1 cellular context compared by ENCODE assay signal in the genomic region with DNA sequence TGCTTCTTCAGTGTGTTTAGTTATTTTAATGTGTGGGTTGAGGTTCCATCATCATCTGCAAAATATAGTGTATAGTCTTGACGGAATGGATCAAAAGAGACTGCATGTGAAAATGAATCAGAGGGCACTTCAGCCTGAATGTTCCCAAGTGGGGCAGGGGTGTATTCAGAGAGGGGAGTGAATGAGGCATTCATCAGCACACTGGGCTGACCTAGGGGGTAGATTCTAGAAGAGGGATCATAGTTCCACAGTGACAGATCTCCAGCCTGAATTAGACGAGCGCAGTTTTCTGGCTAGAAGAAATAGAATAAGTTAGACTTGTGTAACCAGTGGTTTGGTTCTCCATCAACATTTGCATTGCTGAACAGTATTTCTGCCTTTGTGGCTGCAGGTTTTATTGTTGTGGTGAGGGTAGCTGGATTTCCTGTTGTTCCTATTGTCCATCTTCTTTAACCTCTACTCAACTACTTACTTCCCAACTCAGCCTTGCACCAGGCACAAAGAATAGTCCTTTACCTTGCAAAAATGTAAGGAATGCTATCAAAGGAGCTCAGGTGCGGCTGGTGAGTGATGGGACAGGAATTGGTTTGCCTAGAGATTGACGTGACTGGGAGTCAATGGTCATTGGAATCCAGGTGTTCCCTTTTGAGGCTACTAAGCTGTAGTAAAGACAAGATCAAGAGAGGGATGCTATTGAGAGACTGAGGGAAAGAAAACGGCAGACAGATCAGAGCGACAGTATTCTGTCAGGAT.
TF ChIP-seq lines count a peak whose summit lies in the region.

No MANE protein-coding gene starts in this region.

TF ChIP-seq in HCT116, 20 proteins besides CTCF, POLR2A, EP300 and RAD21 (continued from another document):
- TF ChIP-seq, protein P1, sequence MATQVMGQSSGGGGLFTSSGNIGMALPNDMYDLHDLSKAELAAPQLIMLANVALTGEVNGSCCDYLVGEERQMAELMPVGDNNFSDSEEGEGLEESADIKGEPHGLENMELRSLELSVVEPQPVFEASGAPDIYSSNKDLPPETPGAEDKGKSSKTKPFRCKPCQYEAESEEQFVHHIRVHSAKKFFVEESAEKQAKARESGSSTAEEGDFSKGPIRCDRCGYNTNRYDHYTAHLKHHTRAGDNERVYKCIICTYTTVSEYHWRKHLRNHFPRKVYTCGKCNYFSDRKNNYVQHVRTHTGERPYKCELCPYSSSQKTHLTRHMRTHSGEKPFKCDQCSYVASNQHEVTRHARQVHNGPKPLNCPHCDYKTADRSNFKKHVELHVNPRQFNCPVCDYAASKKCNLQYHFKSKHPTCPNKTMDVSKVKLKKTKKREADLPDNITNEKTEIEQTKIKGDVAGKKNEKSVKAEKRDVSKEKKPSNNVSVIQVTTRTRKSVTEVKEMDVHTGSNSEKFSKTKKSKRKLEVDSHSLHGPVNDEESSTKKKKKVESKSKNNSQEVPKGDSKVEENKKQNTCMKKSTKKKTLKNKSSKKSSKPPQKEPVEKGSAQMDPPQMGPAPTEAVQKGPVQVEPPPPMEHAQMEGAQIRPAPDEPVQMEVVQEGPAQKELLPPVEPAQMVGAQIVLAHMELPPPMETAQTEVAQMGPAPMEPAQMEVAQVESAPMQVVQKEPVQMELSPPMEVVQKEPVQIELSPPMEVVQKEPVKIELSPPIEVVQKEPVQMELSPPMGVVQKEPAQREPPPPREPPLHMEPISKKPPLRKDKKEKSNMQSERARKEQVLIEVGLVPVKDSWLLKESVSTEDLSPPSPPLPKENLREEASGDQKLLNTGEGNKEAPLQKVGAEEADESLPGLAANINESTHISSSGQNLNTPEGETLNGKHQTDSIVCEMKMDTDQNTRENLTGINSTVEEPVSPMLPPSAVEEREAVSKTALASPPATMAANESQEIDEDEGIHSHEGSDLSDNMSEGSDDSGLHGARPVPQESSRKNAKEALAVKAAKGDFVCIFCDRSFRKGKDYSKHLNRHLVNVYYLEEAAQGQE (IDR thresholded peaks at IDR 0.05; ENCODE audit: low read depth), result no peak
- TF ChIP-seq SRF (IDR thresholded peaks at IDR 0.05; ENCODE audit: low read depth) (no peak), ZFX (IDR thresholded peaks at IDR 0.05) (no peak), ELF1 (IDR thresholded peaks at IDR 0.05; ENCODE audit: borderline replicate concordance, low read depth) (no peak), MAX (IDR thresholded peaks at IDR 0.05) (no peak), CEBPB (IDR thresholded peaks at IDR 0.05; ENCODE audit: low read depth) (no peak), POLR2AphosphoS5 (IDR thresholded peaks at IDR 0.05; ENCODE audit: low read depth, low read length) (no peak), TCF7L2 (IDR thresholded peaks at IDR 0.05; ENCODE audit: borderline replicate concordance, extremely low read depth, insufficient read depth, insufficient read length) (no peak), CBX3 (IDR thresholded peaks at IDR 0.05; ENCODE audit: low read depth) (no peak), EZH2 (IDR thresholded peaks at IDR 0.05) (no peak), ATF3 (IDR thresholded peaks at IDR 0.05) (no peak), EGR1 (IDR thresholded peaks at IDR 0.05; ENCODE audit: low read depth) (no peak), ZNF274 (IDR thresholded peaks at IDR 0.05; ENCODE audit: low read depth, low read length) (no peak), SP1 (IDR thresholded peaks at IDR 0.05; ENCODE audit: low read depth) (no peak), FOSL1 (IDR thresholded peaks at IDR 0.05; ENCODE audit: low read depth) (no peak)
- TF ChIP-seq, protein P2, sequence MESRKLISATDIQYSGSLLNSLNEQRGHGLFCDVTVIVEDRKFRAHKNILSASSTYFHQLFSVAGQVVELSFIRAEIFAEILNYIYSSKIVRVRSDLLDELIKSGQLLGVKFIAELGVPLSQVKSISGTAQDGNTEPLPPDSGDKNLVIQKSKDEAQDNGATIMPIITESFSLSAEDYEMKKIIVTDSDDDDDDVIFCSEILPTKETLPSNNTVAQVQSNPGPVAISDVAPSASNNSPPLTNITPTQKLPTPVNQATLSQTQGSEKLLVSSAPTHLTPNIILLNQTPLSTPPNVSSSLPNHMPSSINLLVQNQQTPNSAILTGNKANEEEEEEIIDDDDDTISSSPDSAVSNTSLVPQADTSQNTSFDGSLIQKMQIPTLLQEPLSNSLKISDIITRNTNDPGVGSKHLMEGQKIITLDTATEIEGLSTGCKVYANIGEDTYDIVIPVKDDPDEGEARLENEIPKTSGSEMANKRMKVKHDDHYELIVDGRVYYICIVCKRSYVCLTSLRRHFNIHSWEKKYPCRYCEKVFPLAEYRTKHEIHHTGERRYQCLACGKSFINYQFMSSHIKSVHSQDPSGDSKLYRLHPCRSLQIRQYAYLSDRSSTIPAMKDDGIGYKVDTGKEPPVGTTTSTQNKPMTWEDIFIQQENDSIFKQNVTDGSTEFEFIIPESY (IDR thresholded peaks at IDR 0.05; ENCODE audit: extremely low read depth, insufficient replicate concordance, low read length), result no peak
